In genomic region chr10:71716406-71716805, GRCh38 we compare ENCODE assay signal across 17 cellular contexts. TPM values are rescaled to one million over a fixed set of nuclear protein-coding genes. Genes with fewer than 3 reads are reported as not detected.
A peak's percentile ranks its signal among the peaks of the same experiment; 100 is the strongest.
DNase-seq lines count a peak whose midpoint lies in the region; ATAC-seq lines count a peak whose summit lies in the region.
"Had no signal": no experiment of that assay in that cellular context is flagged by ENCODE, and none has a peak within 500 bp of the region (broad histone marks: within the 10 kb centered on the region; RNA-seq: fewer than 3 reads in every experiment).

No MANE protein-coding gene starts in this region.

- H3K9me3 Mint-ChIP-seq in activated naive CD4-positive, alpha-beta T cell treated with anti-CD3 and anti-CD28 coated beads, Interleukin-2, amount 50 U/mL, for 24 hours: no peaks in the 10 kb centered on the region
- H3K9me3 Mint-ChIP-seq in CD4-positive, alpha-beta memory T cell: no peaks in the 10 kb centered on the region
- H3K9me3 Mint-ChIP-seq in effector memory CD8-positive, alpha-beta T cell: no peaks in the 10 kb centered on the region
- no peaks in the 10 kb centered on the region for H3K9me3 Mint-ChIP-seq in stimulated activated effector memory CD8-positive, alpha-beta T cell treated with anti-CD3 and anti-CD28 coated beads, Interleukin-12 subunit alpha, Interleukin-12 subunit beta, amount 100 ng/mL, for 72 hours

- POLR2A ChIA-PET in CD4-positive, alpha-beta memory T cell (lab: Charles Lee; ENCODE audit: partially characterized antibody): interaction anchor here (0.6 to 35.3 kb wide), 7 partner anchors 11 to 1484 kb away, joined by 3 to 1191 read pairs (median 7); partner anchors contain the start of gene VSIR

- H3K4me1 Mint-ChIP-seq in activated naive CD4-positive, alpha-beta T cell treated with anti-CD3 and anti-CD28 coated beads, Interleukin-2, amount 50 U/mL, for 24 hours: peaks cover 64% of the 10 kb centered on the region
- peaks cover 26 to 79% (median 55%) of the 10 kb centered on the region in 4 donors for H3K4me1 Mint-ChIP-seq in CD4-positive, alpha-beta memory T cell
- H3K4me1 Mint-ChIP-seq in effector memory CD8-positive, alpha-beta T cell (ENCODE audit: low read depth in 2 of 2): peaks cover 35 to 45% of the 10 kb centered on the region in 2 donors
- H3K4me1 Mint-ChIP-seq in stimulated activated effector memory CD8-positive, alpha-beta T cell treated with anti-CD3 and anti-CD28 coated beads, Interleukin-12 subunit alpha, Interleukin-12 subunit beta, amount 100 ng/mL, for 72 hours: peaks cover 51% of the 10 kb centered on the region

- H3K36me3 Mint-ChIP-seq in activated naive CD4-positive, alpha-beta T cell treated with anti-CD3 and anti-CD28 coated beads, Interleukin-2, amount 50 U/mL, for 24 hours: no peaks in the 10 kb centered on the region
- H3K36me3 Mint-ChIP-seq in CD4-positive, alpha-beta memory T cell: no peaks in the 10 kb centered on the region
- H3K36me3 Mint-ChIP-seq in effector memory CD8-positive, alpha-beta T cell (ENCODE audit: insufficient read depth): no peaks in the 10 kb centered on the region
- H3K36me3 Mint-ChIP-seq in stimulated activated effector memory CD8-positive, alpha-beta T cell treated with anti-CD3 and anti-CD28 coated beads, Interleukin-12 subunit alpha, Interleukin-12 subunit beta, amount 100 ng/mL, for 72 hours: no peaks in the 10 kb centered on the region

- intact Hi-C loops in CD4-positive, alpha-beta memory T cell (cut with micrococcal nuclease): no loop called here

- no peak overlapping the region for H3K4me3 Mint-ChIP-seq in activated naive CD4-positive, alpha-beta T cell treated with anti-CD3 and anti-CD28 coated beads, Interleukin-2, amount 50 U/mL, for 24 hours
- peak overlapping the region in 5 of 8 donors; percentile 30 to 69 (median 63) for H3K4me3 Mint-ChIP-seq in CD4-positive, alpha-beta memory T cell
- peak overlapping the region in 1 of 2 donors; percentile 88 for H3K4me3 Mint-ChIP-seq in effector memory CD8-positive, alpha-beta T cell
- H3K4me3 Mint-ChIP-seq in stimulated activated effector memory CD8-positive, alpha-beta T cell treated with anti-CD3 and anti-CD28 coated beads, Interleukin-12 subunit alpha, Interleukin-12 subunit beta, amount 100 ng/mL, for 72 hours: peak overlapping the region; percentile 79

- no peaks in the 10 kb centered on the region for H3K9me3 ChIP-seq in CD4-positive, alpha-beta memory T cell (ENCODE audit: control insufficient read depth in 1 of 2, low read length in 2 of 2)
- H3K9me3 ChIP-seq: Caco-2, HAP-1 had no signal

- H3K27ac Mint-ChIP-seq in activated naive CD4-positive, alpha-beta T cell treated with anti-CD3 and anti-CD28 coated beads, Interleukin-2, amount 50 U/mL, for 24 hours: peak overlapping the region; percentile 65
- peak overlapping the region; percentile 41 to 86 (median 68) for H3K27ac Mint-ChIP-seq in CD4-positive, alpha-beta memory T cell
- H3K27ac Mint-ChIP-seq in effector memory CD8-positive, alpha-beta T cell: peak overlapping the region; percentile 99
- H3K27ac Mint-ChIP-seq in stimulated activated effector memory CD8-positive, alpha-beta T cell treated with anti-CD3 and anti-CD28 coated beads, Interleukin-12 subunit alpha, Interleukin-12 subunit beta, amount 100 ng/mL, for 72 hours: peak overlapping the region; percentile 100

- H3K27ac ChIP-seq in CD4-positive, alpha-beta memory T cell (ENCODE audit: low read depth, low read length): no peak overlapping the region

- no peak for ATAC-seq in effector memory CD8-positive, alpha-beta T cell (replicated peaks)
- ATAC-seq in stimulated activated effector memory CD8-positive, alpha-beta T cell treated with anti-CD3 and anti-CD28 coated beads, Interleukin-12 subunit alpha, Interleukin-12 subunit beta, amount 100 ng/mL, for 72 hours: no peak
- no peak for ATAC-seq in HG03442 (IDR thresholded peaks at IDR 0.05; ENCODE audit: unreplicated experiment)

- H3K27me3 ChIP-seq in CD4-positive, alpha-beta memory T cell (ENCODE audit: insufficient read depth, low read length): no peaks in the 10 kb centered on the region

- H3K36me3 ChIP-seq in CD4-positive, alpha-beta memory T cell (ENCODE audit: insufficient read depth, low read length): no peaks in the 10 kb centered on the region
- H3K36me3 ChIP-seq: HAP-1 had no signal

- H3K4me3 ChIP-seq in CD4-positive, alpha-beta memory T cell (ENCODE audit: low read length in 2 of 2): no peak overlapping the region
- H3K4me3 ChIP-seq: HAP-1 had no signal

- peaks cover 73% of the 10 kb centered on the region for H3K4me1 ChIP-seq in CD4-positive, alpha-beta memory T cell (ENCODE audit: insufficient read depth, low read length)
- H3K4me1 ChIP-seq: HAP-1 had no signal

- H3K27me3 Mint-ChIP-seq in activated naive CD4-positive, alpha-beta T cell treated with anti-CD3 and anti-CD28 coated beads, Interleukin-2, amount 50 U/mL, for 24 hours: no peaks in the 10 kb centered on the region
- H3K27me3 Mint-ChIP-seq in CD4-positive, alpha-beta memory T cell: no peaks in the 10 kb centered on the region
- no peaks in the 10 kb centered on the region for H3K27me3 Mint-ChIP-seq in effector memory CD8-positive, alpha-beta T cell

- DNase-seq in activated naive CD4-positive, alpha-beta T cell treated with anti-CD3 and anti-CD28 coated beads, Interleukin-2, amount 50 U/mL, for 16 hours: no peak
- DNase-seq in CD4-positive, alpha-beta memory T cell: peak in 1 of 5 donors; percentile 0
- DNase-seq in effector memory CD8-positive, alpha-beta T cell: no peak
- no peak for DNase-seq in stimulated activated effector memory CD8-positive, alpha-beta T cell treated with anti-CD3 and anti-CD28 coated beads, Interleukin-12 subunit alpha, Interleukin-12 subunit beta, amount 100 ng/mL, for 72 hours (ENCODE audit: low spot score in 2 of 2)
- DNase-seq in NCI-H2029 treated with DMSO at 0.1 percent for 48 hours (lab: John Stamatoyannopoulos, UW): no peak
- DNase-seq in NCI-H187 treated with DMSO at 0.1 percent for 48 hours (lab: John Stamatoyannopoulos, UW): no peak
- DNase-seq: ACHN, Caco-2, DMS79, Karpas-422, MM.1S, NCI-H1105 treated with DMSO at 0.1 percent for 48 hours, NCI-H2029, SHP77 had no signal

- CTCF ChIA-PET in CD4-positive, alpha-beta memory T cell (lab: Charles Lee; ENCODE audit: partially characterized antibody): interaction anchor here (1.0 to 16.2 kb wide), 7 partner anchors 8 to 58 kb away, joined by 3 to 177 read pairs (median 17); partner anchors contain the start of gene VSIR

RNA-seq across cellular contexts. Expression of gene C10orf105, which starts 3.2 kb away (rescaled TPM):
- total RNA-seq in CD4-positive, alpha-beta memory T cell: under 1 TPM; 0.11 to 0.12 TPM
- polyA plus RNA-seq in CD4-positive, alpha-beta memory T cell: under 1 TPM; 0.07 TPM
- total RNA-seq: Caco-2 had no signal

RNA-seq across cellular contexts. Expression of gene VSIR, which starts 56.9 kb away (rescaled TPM):
- total RNA-seq in CD4-positive, alpha-beta memory T cell: 10 to 100 TPM; 97.8 to 98.4 TPM
- polyA plus RNA-seq in CD4-positive, alpha-beta memory T cell: 100 to 1,000 TPM; 350 to 372 TPM
